Comparison of ENCODE assay signal across 15 cellular contexts in genomic region chr20:47127986-47128385, GRCh38.
DNase-seq lines count a peak whose midpoint lies in the region; ATAC-seq lines count a peak whose summit lies in the region.
"Had no signal": no experiment of that assay in that cellular context is flagged by ENCODE, and none has a peak within 500 bp of the region (broad histone marks: within the 10 kb centered on the region; RNA-seq: fewer than 3 reads in every experiment).

No MANE protein-coding gene starts in this region.

- no peaks in the 10 kb centered on the region for H3K9me3 ChIP-seq in adipocyte (ENCODE audit: control insufficient read depth, low read length)
- H3K9me3 ChIP-seq in skeletal muscle satellite cell (replicated peaks; ENCODE audit: low read length) = no peaks in the 10 kb centered on the region

- H3K27me3 ChIP-seq in adipocyte (replicated peaks; ENCODE audit: control insufficient read depth, insufficient read depth, low read length) (no peaks in the 10 kb centered on the region), skeletal muscle satellite cell (ENCODE audit: control insufficient read depth, insufficient read depth, low read length) (no peaks in the 10 kb centered on the region)

- H3K4me1 ChIP-seq in adipocyte (ENCODE audit: control insufficient read depth, insufficient read depth, low read length) (peaks cover 41% of the 10 kb centered on the region), skeletal muscle satellite cell (ENCODE audit: control insufficient read depth, insufficient read depth, low read length) (peaks cover 42% of the 10 kb centered on the region)

- H3K4me3 ChIP-seq in adipocyte (ENCODE audit: low read length) (no peak overlapping the region), skeletal muscle satellite cell (ENCODE audit: low read length) (no peak overlapping the region)

- ATAC-seq in HG03095 (IDR thresholded peaks at IDR 0.05; ENCODE audit: unreplicated experiment) (no peak), HG03354 (IDR thresholded peaks at IDR 0.05; ENCODE audit: poor library complexity, severe bottlenecking, unreplicated experiment) (no peak)

- peak overlapping the region; percentile 19 for H3K9ac ChIP-seq in adipocyte (ENCODE audit: low read length)
- peak overlapping the region; percentile 46 for H3K9ac ChIP-seq in skeletal muscle satellite cell (ENCODE audit: low read depth, low read length)

- DNase-seq in NCI-H2107 treated with DMSO at 0.1 percent for 48 hours (lab: John Stamatoyannopoulos, UW; ENCODE audit: unreplicated experiment) (peak; percentile 38), NCI-H2107 (lab: John Stamatoyannopoulos, UW) (no peak), adipocyte (ENCODE audit: low read depth) (no peak), medulla oblongata (ENCODE audit: extremely low spot score) (peak; percentile 35)
- no peak for DNase-seq in central memory CD4-positive, alpha-beta T cell
- DNase-seq: 8988T; activated B cell treated with CpG ODN at 0.5 μM for 24 hours; activated naive CD8-positive, alpha-beta T cell treated with anti-CD3 and anti-CD28 coated beads, Interleukin-2, amount 10 ng/mL, durations not matched to agents 7 days and 5 days; effector CD4-positive, alpha-beta T cell; KG1; occipital lobe; SHP77 treated with DMSO at 0.1 percent for 48 hours had no signal

- H3K36me3 ChIP-seq in adipocyte (ENCODE audit: control insufficient read depth, insufficient read depth, low read length, severe bottlenecking) (no peaks in the 10 kb centered on the region), skeletal muscle satellite cell (ENCODE audit: insufficient read depth, low read length) (no peaks in the 10 kb centered on the region)

- no peak overlapping the region for H3K4me2 ChIP-seq in skeletal muscle satellite cell (ENCODE audit: low read length)

Comparison
In these comparisons a context has a peak if more than half of its experiments do, and no peak if none do; other contexts are left out.
1. DNase-seq: peak in NCI-H2107 treated with DMSO at 0.1 percent for 48 hours (single experiment) and medulla oblongata (single experiment); none in NCI-H2107 (single experiment), adipocyte (single experiment) and central memory CD4-positive, alpha-beta T cell (single experiment).